1 cellular context compared by ENCODE assay signal in the genomic region with DNA sequence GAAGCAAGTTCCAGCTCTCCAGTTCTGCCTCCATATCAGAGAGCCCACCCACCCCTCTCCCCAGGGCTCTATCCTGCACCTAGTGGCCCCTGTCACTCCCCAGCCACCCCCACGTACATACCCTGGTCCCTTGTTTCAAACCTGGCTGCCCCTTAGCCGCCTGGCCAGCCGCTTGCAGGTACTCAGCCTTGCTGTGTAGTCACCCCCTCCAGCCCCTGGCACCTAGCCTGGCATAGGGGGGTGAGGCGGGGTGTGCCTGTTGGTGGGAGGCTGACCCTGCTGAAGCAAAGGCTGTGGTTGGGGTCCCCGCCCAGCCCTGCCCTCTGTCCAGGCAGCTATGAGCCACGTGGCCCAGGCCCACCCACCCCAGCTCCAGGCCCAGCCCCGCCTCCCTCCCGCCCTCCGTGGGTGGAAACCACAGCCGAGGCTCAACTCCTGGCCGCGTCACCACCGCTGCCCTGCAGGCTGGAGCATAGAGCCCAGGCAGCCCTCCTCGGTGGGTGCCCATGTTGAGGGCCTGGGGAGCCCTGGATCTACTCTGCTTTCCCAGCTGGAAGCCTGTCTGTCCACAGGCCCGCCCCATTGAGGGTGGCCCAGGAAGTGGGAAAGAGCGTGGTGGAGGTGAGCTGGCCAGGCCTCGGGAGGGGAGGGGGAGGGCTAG.
A peak's percentile ranks its signal among the peaks of the same experiment; 100 is the strongest.
TF ChIP-seq lines count a peak whose summit lies in the region.

No MANE protein-coding gene starts in this region.

TF ChIP-seq in K562, 482 proteins besides CTCF, POLR2A, EP300 and RAD21:
- TF ChIP-seq POLR2G (IDR thresholded peaks at IDR 0.05; ENCODE audit: low read depth, low read length) (0 out of 2 replicates have a peak, but pooled peaks have one; percentile 18), EGR1 (conservative IDR thresholded peaks at IDR 0.05) (peak; percentile 36; the same call in 1 of the 2 replicates), NCOR1 (IDR thresholded peaks at IDR 0.05) (no peak)
